In genomic region chr20:25288291-25289181, GRCh38 we compare ENCODE assay signal across 1 cellular context.
TF ChIP-seq lines count a peak whose summit lies in the region.

No MANE protein-coding gene starts in this region.

TF ChIP-seq in IMR-90, 13 proteins besides CTCF, POLR2A, EP300 and RAD21 (continued from another document):
- TF ChIP-seq FOS (IDR thresholded peaks at IDR 0.05; ENCODE audit: low read depth, low read length) (no peak), MAFK (IDR thresholded peaks at IDR 0.05; ENCODE audit: low read depth, low read length) (no peak), RCOR1 (IDR thresholded peaks at IDR 0.05; ENCODE audit: insufficient replicate concordance, low read length) (no peak), MXI1 (IDR thresholded peaks at IDR 0.05; ENCODE audit: borderline replicate concordance, low read depth, low read length) (no peak), USF2 (IDR thresholded peaks at IDR 0.05; ENCODE audit: low read depth, low read length) (no peak)
